Comparison of ENCODE assay signal across 1 cellular context in genomic region chr7:28904539-28905143, GRCh38.
TF ChIP-seq lines count a peak whose summit lies in the region.

No MANE protein-coding gene starts in this region.

TF ChIP-seq in A549, 52 proteins besides CTCF, POLR2A, EP300 and RAD21:
- TF ChIP-seq HOXB5 (CRISPR knock-in tag; IDR thresholded peaks at IDR 0.05) (no peak), MYC (IDR thresholded peaks at IDR 0.05; ENCODE audit: borderline replicate concordance, low read length) (no peak), HDAC2 (IDR thresholded peaks at IDR 0.05) (no peak), RFX5 (IDR thresholded peaks at IDR 0.05) (no peak), PBX3 (IDR thresholded peaks at IDR 0.05) (no peak)
